In the genomic region with DNA sequence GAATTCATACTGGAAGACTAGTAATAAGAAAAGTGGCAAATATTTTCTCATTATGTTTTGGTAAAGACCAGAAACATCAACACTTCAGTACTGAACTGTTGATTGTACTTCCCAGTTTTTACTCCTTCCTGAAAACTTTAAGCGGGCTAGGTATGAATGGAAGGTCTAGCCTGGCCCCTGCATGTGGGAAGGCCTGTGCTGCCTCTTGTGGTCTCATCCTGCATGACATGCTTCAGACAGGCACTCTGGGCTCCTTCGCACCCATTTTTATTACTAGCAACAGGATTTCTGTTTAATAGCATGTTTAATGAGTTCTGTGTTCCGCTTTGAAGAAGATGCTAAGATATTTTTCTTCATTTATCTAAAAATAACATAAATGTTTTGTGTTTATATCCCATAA, we compare ENCODE assay signal across 10 cellular contexts.
DNase-seq lines count a peak whose midpoint lies in the region; ATAC-seq and TF ChIP-seq lines count a peak whose summit lies in the region.
"Had no signal": no experiment of that assay in that cellular context is flagged by ENCODE, and none has a peak within 500 bp of the region (broad histone marks: within the 10 kb centered on the region; RNA-seq: fewer than 3 reads in every experiment).

No MANE protein-coding gene starts in this region.

- H3K9me3 Mint-ChIP-seq in Calu3 (ENCODE audit: low read depth, unreplicated experiment), result no peaks in the 10 kb centered on the region

- no peaks in the 10 kb centered on the region for H3K36me3 Mint-ChIP-seq in Calu3 (ENCODE audit: insufficient read depth, unreplicated experiment)

- no peaks in the 10 kb centered on the region for H3K27me3 Mint-ChIP-seq in Calu3 (ENCODE audit: unreplicated experiment)

- ATAC-seq in SK-N-SH treated with all-trans-retinoic acid at 6 μM for 48 hours (peak; percentile 67; the same call in 2 of the 3 replicates), GM18909 (IDR thresholded peaks at IDR 0.05; ENCODE audit: poor library complexity, unreplicated experiment) (no peak)

- H3K36me3 ChIP-seq in vagina, result no peaks in the 10 kb centered on the region

- intact Hi-C loops in Calu3 (cut with micrococcal nuclease; ENCODE audit: unreplicated experiment) (loop anchor here (10.0 kb wide), 1 partner anchor 224 kb away; no protein-coding TSS in a partner anchor), vagina (cut with DNase I) (no loop called here)

- no peak overlapping the region for H3K27ac Mint-ChIP-seq in Calu3 (ENCODE audit: unreplicated experiment)

- H3K4me3 Mint-ChIP-seq in Calu3 (ENCODE audit: low read depth, unreplicated experiment), result no peak overlapping the region

- BruUV-seq in Calu3 (replicated peaks; lab: Mats Ljungman, UMichigan), result no TSS peak

- no peaks in the 10 kb centered on the region for H3K9me3 ChIP-seq in vagina

- no peak overlapping the region for H3K4me3 ChIP-seq in HFF-Myc (replicated peaks; ENCODE audit: low read depth, low read length)
- no peak overlapping the region for H3K4me3 ChIP-seq in vagina

- no peaks in the 10 kb centered on the region for H3K4me1 ChIP-seq in vagina

- H3K27ac ChIP-seq in vagina, result no peak overlapping the region

- CTCF ChIA-PET in Calu3 (lab: Charles Lee), result no interaction called here

- H3K4me1 Mint-ChIP-seq in Calu3 (ENCODE audit: low read depth, unreplicated experiment), result no peaks in the 10 kb centered on the region

- no peak for TF ChIP-seq POLR2A in vagina (IDR thresholded peaks at IDR 0.05)

- peak; percentile 34 for TF ChIP-seq CTCF in Calu3 (IDR thresholded peaks at IDR 0.05; ENCODE audit: unreplicated experiment)
- TF ChIP-seq CTCF in HFF-Myc (IDR thresholded peaks at IDR 0.05; ENCODE audit: low read depth, low read length, missing control alignments), result peak; percentile 58
- TF ChIP-seq CTCF in vagina (IDR thresholded peaks at IDR 0.05), result peak in 1 of 3 experiments; percentile 16

- H3K27me3 ChIP-seq in vagina, result no peaks in the 10 kb centered on the region

- DNase-seq in Calu3 (no peak), HFF-Myc (ENCODE audit: extremely low read depth, low read depth) (no peak), iPS-NIHi11 (ENCODE audit: low spot score) (peak; percentile 58), vagina (ENCODE audit: extremely low spot score in 2 of 2) (no peak), cortex of kidney (lab: John Stamatoyannopoulos, UW) (no peak), NCI-H446 treated with DMSO at 0.1 percent for 48 hours (lab: John Stamatoyannopoulos, UW) (no peak)
- DNase-seq: activated CD8-positive, alpha-beta memory T cell treated with anti-CD3 and anti-CD28 coated beads, Interleukin-2, amount 50 U/mL, for 4 hours; NCI-H1930 had no signal

TF ChIP-seq in SK-N-SH treated with all-trans-retinoic acid at 6 μM for 48 hours, 23 proteins besides CTCF, POLR2A, EP300 and RAD21:
- no peak for TF ChIP-seq SNAI2 (CRISPR knock-in tag; IDR thresholded peaks at IDR 0.05)
